In the genomic region with DNA sequence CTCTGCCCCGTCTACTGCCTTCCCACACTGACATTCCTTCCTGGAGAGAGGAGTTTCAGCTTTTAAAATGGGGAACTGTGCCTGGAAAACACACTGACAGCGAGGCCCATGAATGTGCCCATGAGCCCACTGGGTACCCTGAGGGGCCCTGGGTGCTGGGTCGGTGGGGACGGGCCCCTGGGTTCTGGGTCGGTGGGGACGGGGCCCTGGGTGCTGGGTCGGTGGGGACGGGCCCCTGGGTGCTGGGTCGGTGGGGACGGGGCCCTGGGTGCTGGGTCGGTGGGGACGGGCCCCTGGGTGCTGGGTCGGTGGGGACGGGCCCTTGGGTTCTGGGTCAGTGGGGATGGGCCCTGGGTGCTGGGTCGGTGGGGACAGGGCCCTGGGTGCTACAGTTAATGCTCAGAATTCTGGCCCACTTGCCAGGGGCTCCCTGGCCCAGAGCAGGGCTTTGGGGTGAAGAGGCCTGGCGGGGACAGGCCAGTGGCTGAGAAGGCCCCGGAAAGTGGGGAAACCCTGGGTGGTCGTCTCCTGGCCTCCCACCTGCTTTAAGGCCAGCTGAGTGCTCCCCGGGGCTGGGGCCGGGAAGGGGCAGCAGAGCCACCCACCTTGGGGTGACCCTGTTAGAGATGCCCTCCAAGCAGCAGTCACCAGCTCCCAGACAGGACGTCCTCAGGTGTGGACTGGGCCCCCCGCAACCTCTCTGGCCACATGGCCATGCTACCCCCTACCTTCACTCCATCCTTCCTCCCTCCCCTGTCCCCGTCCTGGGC, we compare ENCODE assay signal across 18 cellular contexts. TPM values are rescaled to one million over a fixed set of nuclear protein-coding genes. Genes with fewer than 3 reads are reported as not detected.
A peak's percentile ranks its signal among the peaks of the same experiment; 100 is the strongest.
DNase-seq lines count a peak whose midpoint lies in the region; ATAC-seq and TF ChIP-seq lines count a peak whose summit lies in the region.
"Had no signal": no experiment of that assay in that cellular context is flagged by ENCODE, and none has a peak within 500 bp of the region (broad histone marks: within the 10 kb centered on the region; RNA-seq: fewer than 3 reads in every experiment).

No MANE protein-coding gene starts in this region.

- H3K36me3 Mint-ChIP-seq in mesothelial cell of epicardium: no peaks in the 10 kb centered on the region
- H3K36me3 Mint-ChIP-seq: naive thymus-derived CD4-positive, alpha-beta T cell; T-cell; WTC11 had no signal

- intact Hi-C loops in left ventricle myocardium superior (cut with micrococcal nuclease) (no loop called here), left cardiac atrium (cut with DNase I) (no loop called here), sciatic nerve (cut with DNase I) (no loop called here)

- TF ChIP-seq CTCF in astrocyte of the cerebellum (IDR thresholded peaks at IDR 0.05; ENCODE audit: low read depth, low read length, missing control alignments) (no peak), mesothelial cell of epicardium (IDR thresholded peaks at IDR 0.05; ENCODE audit: unreplicated experiment) (no peak)

- peak overlapping the region; percentile 67 for H3K4me3 ChIP-seq in astrocyte of the cerebellum (ENCODE audit: low read depth, low read length)

- ATAC-seq in left ventricle myocardium superior (no peak), left cardiac atrium (no peak), sciatic nerve (no peak)
- ATAC-seq: esophagus mucosa; naive thymus-derived CD4-positive, alpha-beta T cell; T-cell; WTC11 had no signal

- H3K4me1 Mint-ChIP-seq in mesothelial cell of epicardium: peaks cover 28% of the 10 kb centered on the region

- no peak overlapping the region for H3K27ac Mint-ChIP-seq in mesothelial cell of epicardium
- H3K27ac Mint-ChIP-seq: T-cell had no signal

- peak overlapping the region; percentile 86 for H3K4me3 Mint-ChIP-seq in mesothelial cell of epicardium

- no peaks in the 10 kb centered on the region for H3K9me3 Mint-ChIP-seq in mesothelial cell of epicardium
- H3K9me3 Mint-ChIP-seq: naive thymus-derived CD4-positive, alpha-beta T cell; T-cell; WTC11 had no signal

- DNase-seq in left ventricle myocardium superior (peak; percentile 33), left cardiac atrium (no peak), astrocyte of the cerebellum (ENCODE audit: low read depth) (no peak), mesothelial cell of epicardium (ENCODE audit: low spot score in 2 of 2, unreplicated experiment in 2 of 2) (no peak), sciatic nerve (ENCODE audit: low spot score) (no peak), H4 (ENCODE audit: low spot score) (no peak), middle frontal gyrus (ENCODE audit: extremely low spot score, low spot score) (no peak), G401 (ENCODE audit: low spot score) (no peak)
- DNase-seq: amygdala; HCEC 1CT; naive thymus-derived CD4-positive, alpha-beta T cell; NCI-H2029 treated with DMSO at 0.1 percent for 48 hours; NCI-H526 treated with DMSO at 0.1 percent for 48 hours; T-cell had no signal

- H3K27me3 Mint-ChIP-seq in mesothelial cell of epicardium (ENCODE audit: low read depth): no peaks in the 10 kb centered on the region
- H3K27me3 Mint-ChIP-seq: naive thymus-derived CD4-positive, alpha-beta T cell had no signal

- in situ Hi-C loops in astrocyte of the cerebellum (cut with HindIII; ENCODE audit: low sequenced_read_pairs) (no loop called here), G401 (cut with HindIII; ENCODE audit: low sequenced_read_pairs) (no loop called here)

RNA-seq across cellular contexts. Expression of a gene that starts 2.5 kb away (rescaled TPM):
- 61.7 TPM for total RNA-seq in left ventricle myocardium superior
- total RNA-seq in left cardiac atrium: 10 to 100 TPM; 55.6 to 58.6 TPM
- 98.6 to 103 TPM (median 102 TPM) in 3 replicates for total RNA-seq in mesothelial cell of epicardium
- 43.7 TPM for total RNA-seq in sciatic nerve
- total RNA-seq in H4 (2014; rRNA removed; shearing (Covaris generic)): 5.1 and 8.9 TPM in 2 replicates
- 49.1 and 50.3 TPM in 2 replicates for total RNA-seq in G401 (2014; rRNA removed; shearing (Covaris generic))

RNA-seq across cellular contexts. Expression of a gene that starts 25.9 kb away (rescaled TPM):
- total RNA-seq in left ventricle myocardium superior (not detected), left cardiac atrium (not detected), mesothelial cell of epicardium (0.42 to 0.54 TPM (median 0.47 TPM) in 3 replicates), sciatic nerve (0.13 TPM)
- total RNA-seq in H4 (2014; rRNA removed; shearing (Covaris generic)): not detected in 2 replicates
- total RNA-seq in G401 (2014; rRNA removed; shearing (Covaris generic)): 0.55 and 0.61 TPM in 2 replicates
- total RNA-seq: dermis blood vessel endothelial cell, esophagus mucosa, thoracic aorta had no signal

RNA-seq across cellular contexts. Expression of a gene that starts 33.7 kb away (rescaled TPM):
- total RNA-seq in left ventricle myocardium superior (40.2 TPM), left cardiac atrium (10 to 100 TPM; 23.2 to 30.6 TPM), mesothelial cell of epicardium (11.8 to 14.7 TPM (median 13.0 TPM) in 3 replicates), sciatic nerve (24.6 TPM)
- 26.5 and 39.6 TPM in 2 replicates for total RNA-seq in H4 (2014; rRNA removed; shearing (Covaris generic))
- 34.2 and 70.6 TPM in 2 replicates for total RNA-seq in G401 (2014; rRNA removed; shearing (Covaris generic))

RNA-seq across cellular contexts. Expression of a gene that starts 43.6 kb away (rescaled TPM):
- total RNA-seq in left ventricle myocardium superior (0.79 TPM), left cardiac atrium (1 to 10 TPM in 1 of 2 donors, under 1 TPM in 1; 0.86 to 2.4 TPM), mesothelial cell of epicardium (3.6 to 4.9 TPM (median 4.0 TPM) in 3 replicates), sciatic nerve (4.0 TPM)
- total RNA-seq in H4 (2014; rRNA removed; shearing (Covaris generic)): 0.17 and 0.18 TPM in 2 replicates
- total RNA-seq in G401 (2014; rRNA removed; shearing (Covaris generic)): 0.25 and 0.98 TPM in 2 replicates
